ENCODE assay signal across 16 cellular contexts in genomic region chr4:53906786-53907185, GRCh38.
A peak's percentile ranks its signal among the peaks of the same experiment; 100 is the strongest.
DNase-seq lines count a peak whose midpoint lies in the region; ATAC-seq and TF ChIP-seq lines count a peak whose summit lies in the region.
"Had no signal": no experiment of that assay in that cellular context is flagged by ENCODE, and none has a peak within 500 bp of the region (broad histone marks: within the 10 kb centered on the region; RNA-seq: fewer than 3 reads in every experiment).

No MANE protein-coding gene starts in this region.

- H3K27me3 ChIP-seq in mesenchymal stem cell (ENCODE audit: control insufficient read depth in 1 of 2, insufficient read depth in 1 of 2, low read length in 2 of 2) (no peaks in the 10 kb centered on the region), thoracic aorta (replicated peaks; ENCODE audit: insufficient read depth) (no peaks in the 10 kb centered on the region)

- no peak overlapping the region for H3K4ac ChIP-seq in mesenchymal stem cell (ENCODE audit: low read depth in 1 of 2, low read length in 2 of 2)

- DNase-seq in HFFc6 (no peak), SHP77 treated with DMSO at 0.1 percent for 48 hours (lab: John Stamatoyannopoulos, UW) (peak; percentile 42), mesenchymal stem cell (no peak), thoracic aorta (ENCODE audit: low spot score) (no peak), NCI-H146 (lab: John Stamatoyannopoulos, UW) (no peak)
- no peak for DNase-seq in stimulated activated naive CD8-positive, alpha-beta T cell treated with anti-CD3 and anti-CD28 coated beads, Interleukin-15, Interleukin-2, amounts not matched to agents 100 U/mL and 50 U/mL, for 24 hours
- DNase-seq: activated CD4-positive, alpha-beta T cell treated with anti-CD3 and anti-CD28 coated beads, Interleukin-2, amount 50 U/mL, for 48 hours; activated naive CD4-positive, alpha-beta T cell treated with anti-CD3 and anti-CD28 coated beads, Interleukin-2, amount 10 ng/mL, durations not matched to agents 7 days and 5 days; activated T-cell treated with anti-CD3 and anti-CD28 coated beads, Interleukin-2, amount 50 U/mL, for 1 hour; KBM-7; NCI-H1105; NCI-H2171; NCI-H82; stimulated activated CD4-positive, alpha-beta T cell treated with anti-CD3 and anti-CD28 coated beads, Interleukin-4, amount 100 ng/mL, for 24 hours; SW 1271 had no signal

- H3K27ac ChIP-seq in mesenchymal stem cell (ENCODE audit: low read length, poor library complexity, severe bottlenecking) (no peak overlapping the region), thoracic aorta (no peak overlapping the region)

- no peaks in the 10 kb centered on the region for H3K79me1 ChIP-seq in mesenchymal stem cell (replicated peaks; ENCODE audit: low read length, poor library complexity, severe bottlenecking)

- peak overlapping the region in 1 of 2 experiments; percentile 73 for H3K4me3 ChIP-seq in mesenchymal stem cell (ENCODE audit: insufficient read depth in 1 of 2, low read depth in 1 of 2, low read length in 2 of 2)
- H3K4me3 ChIP-seq in thoracic aorta, result peak overlapping the region; percentile 61

- peak overlapping the region in 1 of 2 experiments; percentile 31 for H2BK12ac ChIP-seq in mesenchymal stem cell (ENCODE audit: low read length in 2 of 2)

- no peak overlapping the region for H2BK5ac ChIP-seq in mesenchymal stem cell (ENCODE audit: low read depth, low read length, poor library complexity, severe bottlenecking)

- H2AK5ac ChIP-seq in mesenchymal stem cell (ENCODE audit: low read length, severe bottlenecking), result no peak overlapping the region

- H3K9me3 Mint-ChIP-seq in HFFc6, result no peaks in the 10 kb centered on the region
- H3K9me3 Mint-ChIP-seq: activated naive CD4-positive, alpha-beta T cell treated with anti-CD3 and anti-CD28 coated beads, Interleukin-2, amount 10 ng/mL, durations not matched to agents 7 days and 5 days had no signal

- H2BK120ac ChIP-seq in mesenchymal stem cell (ENCODE audit: low read depth, low read length), result peak overlapping the region; percentile 64

- H3K4me3 Mint-ChIP-seq in HFFc6, result peak overlapping the region; percentile 86

- no peak overlapping the region for H3K23ac ChIP-seq in mesenchymal stem cell (ENCODE audit: low read length in 2 of 2)

- TF ChIP-seq CTCF in HFFc6 (IDR thresholded peaks at IDR 0.05), result no peak
- TF ChIP-seq CTCF in thoracic aorta (IDR thresholded peaks at IDR 0.05), result no peak

- peaks cover 54% of the 10 kb centered on the region for H3K4me1 Mint-ChIP-seq in HFFc6 (ENCODE audit: low read depth)

- H3K27me3 Mint-ChIP-seq in HFFc6 (ENCODE audit: insufficient read depth), result no peaks in the 10 kb centered on the region; the same call in 1 of the 2 replicates

- 56% methylated on average over 1 of the region's 2 CpGs for WGBS in mesenchymal stem cell

- no peaks in the 10 kb centered on the region for H3K4me1 ChIP-seq in mesenchymal stem cell (ENCODE audit: control insufficient read depth, insufficient read depth, low read depth, low read length)
- peaks cover 0 to 43% of the 10 kb centered on the region in 2 donors for H3K4me1 ChIP-seq in thoracic aorta (ENCODE audit: control insufficient read depth in 1 of 2, low read depth in 2 of 2)

- H3K36me3 Mint-ChIP-seq in HFFc6 (ENCODE audit: low read depth), result no peaks in the 10 kb centered on the region
- H3K36me3 Mint-ChIP-seq: activated naive CD4-positive, alpha-beta T cell treated with anti-CD3 and anti-CD28 coated beads, Interleukin-2, amount 10 ng/mL, durations not matched to agents 7 days and 5 days had no signal

- peak overlapping the region; percentile 72 for H3K27ac Mint-ChIP-seq in HFFc6
- H3K27ac Mint-ChIP-seq: activated naive CD4-positive, alpha-beta T cell treated with anti-CD3 and anti-CD28 coated beads, Interleukin-2, amount 10 ng/mL, durations not matched to agents 7 days and 5 days had no signal

- no peak overlapping the region for H3K18ac ChIP-seq in mesenchymal stem cell (ENCODE audit: low read depth in 1 of 2, low read length in 2 of 2)

- no peak overlapping the region for H3K4me2 ChIP-seq in mesenchymal stem cell (ENCODE audit: low read length, poor library complexity, severe bottlenecking)

- H4K91ac ChIP-seq in mesenchymal stem cell (ENCODE audit: low read length), result no peak overlapping the region

- H3K9me3 ChIP-seq in mesenchymal stem cell (ENCODE audit: control insufficient read depth, low read length), result no peaks in the 10 kb centered on the region
- H3K9me3 ChIP-seq in thoracic aorta, result no peaks in the 10 kb centered on the region

- no peak overlapping the region for H4K8ac ChIP-seq in mesenchymal stem cell (ENCODE audit: low read length)

- ATAC-seq in thoracic aorta (ENCODE audit: insufficient number of reproducible peaks, low FRiP score, low read depth), result no peak
- no peak for ATAC-seq in HG02970 (IDR thresholded peaks at IDR 0.05; ENCODE audit: low FRiP score, unreplicated experiment)
- ATAC-seq in stimulated activated naive CD8-positive, alpha-beta T cell treated with anti-CD3 and anti-CD28 coated beads, Interleukin-15, Interleukin-2, amounts not matched to agents 100 U/mL and 50 U/mL, for 24 hours, result no peak

- no peak overlapping the region for H2BK15ac ChIP-seq in mesenchymal stem cell (ENCODE audit: low read depth, poor library complexity, severe bottlenecking)

- no peak overlapping the region for H2AFZ ChIP-seq in mesenchymal stem cell (ENCODE audit: low read depth, low read length)

- peak overlapping the region; percentile 84 for H3K9ac ChIP-seq in mesenchymal stem cell (ENCODE audit: low read length)

- H3K36me3 ChIP-seq in mesenchymal stem cell (ENCODE audit: control insufficient read depth in 1 of 2, insufficient read depth in 2 of 2, low read depth in 1 of 2, low read length in 2 of 2), result no peaks in the 10 kb centered on the region
- H3K36me3 ChIP-seq in thoracic aorta, result no peaks in the 10 kb centered on the region

- no peak overlapping the region for H3K14ac ChIP-seq in mesenchymal stem cell (ENCODE audit: low read length in 2 of 2)
